ENCODE assay signal across 1 cellular context in the genomic region with DNA sequence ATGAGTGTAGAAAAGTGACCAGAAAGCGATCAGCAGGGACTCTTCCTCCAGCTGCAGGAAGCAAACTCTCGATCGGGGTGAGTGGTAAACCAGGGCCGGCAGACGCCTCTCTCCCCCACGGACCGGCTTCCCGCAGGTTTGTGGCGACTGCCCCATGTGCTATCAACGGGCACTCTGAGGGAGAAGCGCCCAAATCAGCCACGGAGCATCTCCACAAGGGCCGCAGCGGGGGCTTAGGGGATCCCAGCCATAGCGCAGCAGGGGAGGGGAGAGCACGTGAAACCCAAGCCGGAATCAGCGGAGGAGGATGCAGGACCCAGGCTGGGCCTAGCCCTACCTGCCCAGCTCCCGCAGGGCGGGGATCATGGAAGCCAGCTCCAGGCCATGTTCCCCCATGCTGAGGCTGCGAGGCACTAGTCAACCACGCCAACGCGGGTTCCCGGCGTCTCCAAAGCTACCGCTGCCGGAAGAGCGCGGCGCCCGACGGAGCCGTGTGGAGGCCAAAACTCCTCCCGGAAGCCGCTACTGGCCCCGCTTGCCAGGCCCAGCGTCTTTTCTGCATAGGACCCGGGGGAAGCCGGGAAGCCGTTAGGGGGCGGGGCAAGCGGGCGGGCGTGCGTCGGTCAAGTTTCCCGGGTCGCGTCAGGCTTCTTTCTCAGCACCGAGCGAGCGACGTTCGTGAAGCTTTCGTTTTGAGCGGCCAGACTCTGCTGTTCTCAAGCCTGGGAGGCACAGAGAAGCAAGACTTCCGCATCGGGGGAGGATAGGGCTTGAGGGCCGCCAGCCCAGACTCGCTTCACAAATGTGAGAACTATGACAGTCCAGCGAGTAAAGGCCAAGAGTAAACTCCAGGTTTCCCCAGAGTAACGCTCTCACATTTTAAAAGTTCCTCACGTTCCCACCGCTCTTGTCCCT.
TF ChIP-seq lines count a peak whose summit lies in the region.

ATR (minus strand) TSS at position 425 of the 915 bp plus-strand sequence; CDS start at position 396, 29 bp downstream.

TF ChIP-seq in HepG2, 621 proteins besides CTCF, POLR2A, EP300 and RAD21 (continued from another document and continues in another):
- TF ChIP-seq ZNF275 (CRISPR knock-in tag; IDR thresholded peaks at IDR 0.05; ENCODE audit: borderline replicate concordance): peak; percentile 97
- TF ChIP-seq RCOR2 (CRISPR knock-in tag; IDR thresholded peaks at IDR 0.05): peak; percentile 62; the same call in 1 of the 2 replicates
- peak; percentile 100 for TF ChIP-seq POGZ (CRISPR knock-in tag; IDR thresholded peaks at IDR 0.05)
- no peak for TF ChIP-seq RFX5 (IDR thresholded peaks at IDR 0.05; ENCODE audit: low read depth, low read length)
- TF ChIP-seq, protein P1, sequence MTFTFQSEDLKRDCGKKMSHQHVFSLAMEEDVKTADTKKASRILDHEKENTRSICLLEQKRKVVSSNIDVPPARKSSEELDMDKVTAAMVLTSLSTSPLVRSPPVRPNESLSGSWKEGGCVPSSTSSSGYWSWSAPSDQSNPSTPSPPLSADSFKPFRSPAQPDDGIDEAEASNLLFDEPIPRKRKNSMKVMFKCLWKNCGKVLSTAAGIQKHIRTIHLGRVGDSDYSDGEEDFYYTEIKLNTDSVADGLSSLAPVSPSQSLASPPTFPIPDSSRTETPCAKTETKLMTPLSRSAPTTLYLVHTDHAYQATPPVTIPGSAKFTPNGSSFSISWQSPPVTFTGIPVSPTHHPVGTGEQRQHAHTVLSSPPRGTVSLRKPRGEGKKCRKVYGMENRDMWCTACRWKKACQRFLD (CRISPR knock-in tag; IDR thresholded peaks at IDR 0.05; ENCODE audit: borderline replicate concordance): peak; percentile 98
- TF ChIP-seq CBX5 (CRISPR knock-in tag; IDR thresholded peaks at IDR 0.05; ENCODE audit: borderline replicate concordance): peak; percentile 91; the same call in 1 of the 2 replicates
- peak; percentile 90; the same call in 1 of the 2 replicates for TF ChIP-seq SMAD1 (CRISPR knock-in tag; IDR thresholded peaks at IDR 0.05; ENCODE audit: borderline replicate concordance, low read depth)
- peak; percentile 35; the same call in 1 of the 2 replicates for TF ChIP-seq ZNF629 (CRISPR knock-in tag; conservative IDR thresholded peaks at IDR 0.05)
- peak; percentile 90 for TF ChIP-seq RXRB (CRISPR knock-in tag; IDR thresholded peaks at IDR 0.05; ENCODE audit: borderline replicate concordance)
- peak in 1 of 2 experiments; percentile 70; a peak in 1 of 4 replicates for TF ChIP-seq REST (IDR thresholded peaks at IDR 0.05; ENCODE audit: borderline replicate concordance in 1 of 2, low read depth in 1 of 2, low read length in 2 of 2)
- peak; percentile 69 for TF ChIP-seq AGO2 (optimal IDR thresholded peaks at IDR 0.05; ENCODE audit: low read depth, low read length)
- TF ChIP-seq GLI4 (CRISPR knock-in tag; IDR thresholded peaks at IDR 0.05; ENCODE audit: borderline replicate concordance): peak; percentile 94; the same call in 1 of the 2 replicates
- peak; percentile 16; the same call in 1 of the 2 replicates for TF ChIP-seq ZNF766 (CRISPR knock-in tag; IDR thresholded peaks at IDR 0.05; ENCODE audit: borderline replicate concordance)
- no peak; the same call in 1 of the 2 replicates for TF ChIP-seq ATRX (CRISPR knock-in tag; IDR thresholded peaks at IDR 0.05; ENCODE audit: borderline replicate concordance)
- TF ChIP-seq IKZF4 (CRISPR knock-in tag; IDR thresholded peaks at IDR 0.05; ENCODE audit: borderline replicate concordance, low read depth, not compliant biosample characterization): no peak
- peak; percentile 98 for TF ChIP-seq IRF9 (CRISPR knock-in tag; IDR thresholded peaks at IDR 0.05; ENCODE audit: borderline replicate concordance)
- TF ChIP-seq, protein P2, sequence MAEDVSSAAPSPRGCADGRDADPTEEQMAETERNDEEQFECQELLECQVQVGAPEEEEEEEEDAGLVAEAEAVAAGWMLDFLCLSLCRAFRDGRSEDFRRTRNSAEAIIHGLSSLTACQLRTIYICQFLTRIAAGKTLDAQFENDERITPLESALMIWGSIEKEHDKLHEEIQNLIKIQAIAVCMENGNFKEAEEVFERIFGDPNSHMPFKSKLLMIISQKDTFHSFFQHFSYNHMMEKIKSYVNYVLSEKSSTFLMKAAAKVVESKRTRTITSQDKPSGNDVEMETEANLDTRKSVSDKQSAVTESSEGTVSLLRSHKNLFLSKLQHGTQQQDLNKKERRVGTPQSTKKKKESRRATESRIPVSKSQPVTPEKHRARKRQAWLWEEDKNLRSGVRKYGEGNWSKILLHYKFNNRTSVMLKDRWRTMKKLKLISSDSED (CRISPR knock-in tag; IDR thresholded peaks at IDR 0.05): no peak
- TF ChIP-seq ISL2 (CRISPR knock-in tag; IDR thresholded peaks at IDR 0.05): peak; percentile 90
- TF ChIP-seq TSC22D2 (CRISPR knock-in tag; IDR thresholded peaks at IDR 0.05; ENCODE audit: borderline replicate concordance): peak; percentile 85
- TF ChIP-seq ZNF615 (CRISPR knock-in tag; IDR thresholded peaks at IDR 0.05; ENCODE audit: borderline replicate concordance): peak; percentile 82; the same call in 1 of the 2 replicates
- no peak for TF ChIP-seq SRF (IDR thresholded peaks at IDR 0.05; ENCODE audit: low read depth, low read length)
- no peak for TF ChIP-seq SOX6 (IDR thresholded peaks at IDR 0.05)
- peak; percentile 82 for TF ChIP-seq SOX6 (CRISPR knock-in tag; IDR thresholded peaks at IDR 0.05)
- TF ChIP-seq ZNF660 (CRISPR knock-in tag; IDR thresholded peaks at IDR 0.05; ENCODE audit: borderline replicate concordance, low read depth): no peak
- peak; percentile 90 for TF ChIP-seq HMGXB3 (CRISPR knock-in tag; IDR thresholded peaks at IDR 0.05; ENCODE audit: borderline replicate concordance)
- TF ChIP-seq KAT2B (IDR thresholded peaks at IDR 0.05; ENCODE audit: borderline replicate concordance, low read depth, low read length): no peak
- TF ChIP-seq, protein P3, sequence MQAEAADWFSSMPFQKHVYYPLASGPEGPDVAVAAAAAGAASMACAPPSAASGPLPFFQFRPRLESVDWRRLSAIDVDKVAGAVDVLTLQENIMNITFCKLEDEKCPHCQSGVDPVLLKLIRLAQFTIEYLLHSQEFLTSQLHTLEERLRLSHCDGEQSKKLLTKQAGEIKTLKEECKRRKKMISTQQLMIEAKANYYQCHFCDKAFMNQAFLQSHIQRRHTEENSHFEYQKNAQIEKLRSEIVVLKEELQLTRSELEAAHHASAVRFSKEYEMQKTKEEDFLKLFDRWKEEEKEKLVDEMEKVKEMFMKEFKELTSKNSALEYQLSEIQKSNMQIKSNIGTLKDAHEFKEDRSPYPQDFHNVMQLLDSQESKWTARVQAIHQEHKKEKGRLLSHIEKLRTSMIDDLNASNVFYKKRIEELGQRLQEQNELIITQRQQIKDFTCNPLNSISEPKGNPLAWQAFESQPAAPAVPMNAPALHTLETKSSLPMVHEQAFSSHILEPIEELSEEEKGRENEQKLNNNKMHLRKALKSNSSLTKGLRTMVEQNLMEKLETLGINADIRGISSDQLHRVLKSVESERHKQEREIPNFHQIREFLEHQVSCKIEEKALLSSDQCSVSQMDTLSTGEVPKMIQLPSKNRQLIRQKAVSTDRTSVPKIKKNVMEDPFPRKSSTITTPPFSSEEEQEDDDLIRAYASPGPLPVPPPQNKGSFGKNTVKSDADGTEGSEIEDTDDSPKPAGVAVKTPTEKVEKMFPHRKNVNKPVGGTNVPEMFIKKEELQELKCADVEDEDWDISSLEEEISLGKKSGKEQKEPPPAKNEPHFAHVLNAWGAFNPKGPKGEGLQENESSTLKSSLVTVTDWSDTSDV (CRISPR knock-in tag; IDR thresholded peaks at IDR 0.05): peak; percentile 90
- peak; percentile 94; the same call in 1 of the 2 replicates for TF ChIP-seq SNAPC2 (CRISPR knock-in tag; IDR thresholded peaks at IDR 0.05)
- TF ChIP-seq ZNF264 (CRISPR knock-in tag; IDR thresholded peaks at IDR 0.05): peak; percentile 80; the same call in 1 of the 2 replicates
- TF ChIP-seq, protein P4, sequence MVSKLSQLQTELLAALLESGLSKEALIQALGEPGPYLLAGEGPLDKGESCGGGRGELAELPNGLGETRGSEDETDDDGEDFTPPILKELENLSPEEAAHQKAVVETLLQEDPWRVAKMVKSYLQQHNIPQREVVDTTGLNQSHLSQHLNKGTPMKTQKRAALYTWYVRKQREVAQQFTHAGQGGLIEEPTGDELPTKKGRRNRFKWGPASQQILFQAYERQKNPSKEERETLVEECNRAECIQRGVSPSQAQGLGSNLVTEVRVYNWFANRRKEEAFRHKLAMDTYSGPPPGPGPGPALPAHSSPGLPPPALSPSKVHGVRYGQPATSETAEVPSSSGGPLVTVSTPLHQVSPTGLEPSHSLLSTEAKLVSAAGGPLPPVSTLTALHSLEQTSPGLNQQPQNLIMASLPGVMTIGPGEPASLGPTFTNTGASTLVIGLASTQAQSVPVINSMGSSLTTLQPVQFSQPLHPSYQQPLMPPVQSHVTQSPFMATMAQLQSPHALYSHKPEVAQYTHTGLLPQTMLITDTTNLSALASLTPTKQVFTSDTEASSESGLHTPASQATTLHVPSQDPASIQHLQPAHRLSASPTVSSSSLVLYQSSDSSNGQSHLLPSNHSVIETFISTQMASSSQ (IDR thresholded peaks at IDR 0.05; ENCODE audit: low read depth): no peak
- TF ChIP-seq, protein P4 (CRISPR knock-in tag; IDR thresholded peaks at IDR 0.05; ENCODE audit: borderline replicate concordance): peak; percentile 88
- TF ChIP-seq MTA3 (CRISPR knock-in tag; IDR thresholded peaks at IDR 0.05): no peak
